In genomic region chr1:59678809-59679228, GRCh38 we compare ENCODE assay signal across 9 cellular contexts.
DNase-seq lines count a peak whose midpoint lies in the region; ATAC-seq and TF ChIP-seq lines count a peak whose summit lies in the region.
"Had no signal": no experiment of that assay in that cellular context is flagged by ENCODE, and none has a peak within 500 bp of the region (broad histone marks: within the 10 kb centered on the region; RNA-seq: fewer than 3 reads in every experiment).

No MANE protein-coding gene starts in this region.

- no peak for TF ChIP-seq EP300 in transverse colon (IDR thresholded peaks at IDR 0.05; ENCODE audit: low read depth)

- peaks cover 53% of the 10 kb centered on the region for H3K4me1 Mint-ChIP-seq in nephron

- peak overlapping the region in 6 of 11 experiments; percentile 22 to 77 (median 64); a peak in 11 of 22 replicates for H3K4me2 ChIP-seq in BLaER1 treated with 17β-estradiol and CSF1 and Interleukin-3, amounts not matched to agents 10 nM and 100 nM
- H3K4me2 ChIP-seq in Karpas-422 (ENCODE audit: low read depth, low read length, poor library complexity, severe bottlenecking), result no peak overlapping the region

- H3K4me1 ChIP-seq in BLaER1 treated with 17β-estradiol and CSF1 and Interleukin-3, amounts not matched to agents 10 nM and 100 nM, result peaks cover 0 to 87% (median 48%) of the 10 kb centered on the region in 10 experiments; a peak in 17 of 20 replicates
- H3K4me1 ChIP-seq in breast epithelium (peaks cover 1 to 7% of the 10 kb centered on the region in 2 donors), Karpas-422 (ENCODE audit: low read length) (no peaks in the 10 kb centered on the region), transverse colon (peaks cover 3 to 32% (median 14%) of the 10 kb centered on the region in 4 donors)

- peaks cover 0 to 35% (median 0%) of the 10 kb centered on the region in 11 experiments; a peak in 9 of 22 replicates for H3K9me3 ChIP-seq in BLaER1 treated with 17β-estradiol and CSF1 and Interleukin-3, amounts not matched to agents 10 nM and 100 nM (replicated peaks in 1 of 11)
- H3K9me3 ChIP-seq in breast epithelium, result no peaks in the 10 kb centered on the region
- no peaks in the 10 kb centered on the region for H3K9me3 ChIP-seq in Karpas-422 (ENCODE audit: low read length)
- H3K9me3 ChIP-seq in transverse colon, result no peaks in the 10 kb centered on the region

- peak overlapping the region; percentile 31 to 83 (median 51) for H3K27ac Mint-ChIP-seq in nephron
- H3K27ac Mint-ChIP-seq: activated T-helper 1 cell treated with anti-CD3 and anti-CD28 coated beads, Interleukin-12 subunit alpha, Interleukin-12 subunit beta, Interleukin-2, Interleukin-4 antibody, amounts not matched to agents 30 ng/mL and 10 ng/mL and 1 ng/mL, durations not matched to agents 14 hours and 24 hours and 36 hours had no signal

- H3K27me3 Mint-ChIP-seq in nephron (ENCODE audit: low read depth), result no peaks in the 10 kb centered on the region

- no peak overlapping the region for H2AFZ ChIP-seq in Karpas-422 (ENCODE audit: low read length)

- H4K20me1 ChIP-seq in BLaER1 treated with 17β-estradiol and CSF1 and Interleukin-3, amounts not matched to agents 10 nM and 100 nM, result no peaks in the 10 kb centered on the region
- H4K20me1 ChIP-seq in Karpas-422 (ENCODE audit: insufficient read depth, low read depth, low read length), result no peaks in the 10 kb centered on the region

- H3K27ac ChIP-seq in BLaER1 treated with 17β-estradiol and CSF1 and Interleukin-3, amounts not matched to agents 10 nM and 100 nM, result peak overlapping the region in 8 of 11 experiments; percentile 14 to 93 (median 70); a peak in 12 of 22 replicates
- H3K27ac ChIP-seq in breast epithelium (peak overlapping the region; percentile 62 to 94), Karpas-422 (ENCODE audit: low read length) (no peak overlapping the region), transverse colon (peak overlapping the region in 2 of 4 donors; percentile 6 to 39)

- H3K36me3 Mint-ChIP-seq in nephron (ENCODE audit: low read depth), result no peaks in the 10 kb centered on the region

- WGBS in transverse colon (ENCODE audit: low coverage in 1 of 2), 2 donors, result 71 to 73% methylated on average over 2 of the region's 2 CpGs

- H3K9me2 ChIP-seq in Karpas-422 (replicated peaks; ENCODE audit: insufficient read depth, low read length), result no peaks in the 10 kb centered on the region

- intact Hi-C loops in breast epithelium (cut with DNase I; ENCODE audit: low total_unique reads), result no loop called here
- intact Hi-C loops in transverse colon (cut with DNase I; ENCODE audit: low total_unique reads), result loop anchor here (10.0 kb wide), 1 partner anchor 234 kb away; no protein-coding TSS in a partner anchor

- peak overlapping the region in 1 of 11 experiments; percentile 20; a peak in 1 of 22 replicates for H3K9ac ChIP-seq in BLaER1 treated with 17β-estradiol and CSF1 and Interleukin-3, amounts not matched to agents 10 nM and 100 nM
- no peak overlapping the region for H3K9ac ChIP-seq in Karpas-422 (ENCODE audit: low read length)

- in situ Hi-C loops in transverse colon (cut with MboI; ENCODE audit: low pct_ligation_motif_present in 1 of 4, low pct_unique_long_range_greater_than_20kb in 1 of 4, low sequenced_read_pairs in 3 of 4), result no loop called here

- no peaks in the 10 kb centered on the region for H3K27me3 ChIP-seq in BLaER1 treated with 17β-estradiol and CSF1 and Interleukin-3, amounts not matched to agents 10 nM and 100 nM
- H3K27me3 ChIP-seq in breast epithelium, result no peaks in the 10 kb centered on the region
- H3K27me3 ChIP-seq in Karpas-422 (ENCODE audit: low read length), result no peaks in the 10 kb centered on the region
- no peaks in the 10 kb centered on the region for H3K27me3 ChIP-seq in transverse colon

- no peak overlapping the region for H3K4me3 ChIP-seq in BLaER1 treated with 17β-estradiol and CSF1 and Interleukin-3, amounts not matched to agents 10 nM and 100 nM
- no peak overlapping the region for H3K4me3 ChIP-seq in breast epithelium
- H3K4me3 ChIP-seq in Karpas-422 (ENCODE audit: low read length), result no peak overlapping the region
- no peak overlapping the region for H3K4me3 ChIP-seq in transverse colon

- TF ChIP-seq CTCF in breast epithelium (IDR thresholded peaks at IDR 0.05), result no peak
- no peak for TF ChIP-seq CTCF in nephron (IDR thresholded peaks at IDR 0.05; ENCODE audit: unreplicated experiment in 3 of 3)
- TF ChIP-seq CTCF in transverse colon (IDR thresholded peaks at IDR 0.05), result no peak

- H3K79me2 ChIP-seq in Karpas-422 (ENCODE audit: low read length), result no peaks in the 10 kb centered on the region

- no peak for ATAC-seq in HG03175 (IDR thresholded peaks at IDR 0.05; ENCODE audit: unreplicated experiment)

- DNase-seq in M059J (ENCODE audit: low read depth) (peak; percentile 100), breast epithelium (ENCODE audit: low spot score in 2 of 2) (no peak), germinal center (ENCODE audit: low spot score) (no peak), Karpas-422 (no peak), transverse colon (no peak)

- H3K9me3 Mint-ChIP-seq in nephron, result no peaks in the 10 kb centered on the region
- H3K9me3 Mint-ChIP-seq: activated T-helper 1 cell treated with anti-CD3 and anti-CD28 coated beads, Interleukin-12 subunit alpha, Interleukin-12 subunit beta, Interleukin-2, Interleukin-4 antibody, amounts not matched to agents 30 ng/mL and 10 ng/mL and 1 ng/mL, durations not matched to agents 14 hours and 24 hours and 36 hours had no signal

- peaks cover 0 to 17% (median 0%) of the 10 kb centered on the region in 11 experiments; a peak in 2 of 22 replicates for H3K36me3 ChIP-seq in BLaER1 treated with 17β-estradiol and CSF1 and Interleukin-3, amounts not matched to agents 10 nM and 100 nM
- H3K36me3 ChIP-seq in breast epithelium (no peaks in the 10 kb centered on the region), Karpas-422 (ENCODE audit: insufficient read depth, low read length) (no peaks in the 10 kb centered on the region), transverse colon (no peaks in the 10 kb centered on the region)

- no peak overlapping the region for H3K4me3 Mint-ChIP-seq in nephron
- H3K4me3 Mint-ChIP-seq: activated T-helper 1 cell treated with anti-CD3 and anti-CD28 coated beads, Interleukin-12 subunit alpha, Interleukin-12 subunit beta, Interleukin-2, Interleukin-4 antibody, amounts not matched to agents 30 ng/mL and 10 ng/mL and 1 ng/mL, durations not matched to agents 14 hours and 24 hours and 36 hours had no signal

- TF ChIP-seq POLR2A in breast epithelium (IDR thresholded peaks at IDR 0.05), result no peak
- no peak for TF ChIP-seq POLR2A in transverse colon (IDR thresholded peaks at IDR 0.05)
